ENCODE assay signal across 1 cellular context in the genomic region with DNA sequence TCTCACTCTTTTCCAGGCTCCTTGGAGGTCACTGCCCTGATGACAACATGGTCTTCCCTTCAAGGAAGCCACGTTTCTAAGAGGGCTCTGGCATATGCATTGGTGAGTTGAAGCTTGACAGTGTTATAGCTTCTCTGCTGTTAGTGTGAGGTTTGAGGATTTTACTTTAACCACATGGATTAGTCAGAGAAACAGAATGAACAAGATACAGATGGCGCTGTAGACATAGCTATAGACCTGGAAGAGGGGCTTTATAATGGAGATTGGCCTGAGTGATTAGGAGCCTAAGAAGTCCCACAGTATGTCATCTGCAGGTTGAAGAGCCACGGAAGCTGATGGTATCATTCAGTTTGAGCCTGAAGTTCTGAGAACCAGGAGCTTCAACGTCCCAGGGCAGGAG.
TF ChIP-seq lines count a peak whose summit lies in the region.

No MANE protein-coding gene starts in this region.

TF ChIP-seq in GM12878, 131 proteins besides CTCF, POLR2A, EP300 and RAD21 (continued from another document):
- TF ChIP-seq, protein P1, sequence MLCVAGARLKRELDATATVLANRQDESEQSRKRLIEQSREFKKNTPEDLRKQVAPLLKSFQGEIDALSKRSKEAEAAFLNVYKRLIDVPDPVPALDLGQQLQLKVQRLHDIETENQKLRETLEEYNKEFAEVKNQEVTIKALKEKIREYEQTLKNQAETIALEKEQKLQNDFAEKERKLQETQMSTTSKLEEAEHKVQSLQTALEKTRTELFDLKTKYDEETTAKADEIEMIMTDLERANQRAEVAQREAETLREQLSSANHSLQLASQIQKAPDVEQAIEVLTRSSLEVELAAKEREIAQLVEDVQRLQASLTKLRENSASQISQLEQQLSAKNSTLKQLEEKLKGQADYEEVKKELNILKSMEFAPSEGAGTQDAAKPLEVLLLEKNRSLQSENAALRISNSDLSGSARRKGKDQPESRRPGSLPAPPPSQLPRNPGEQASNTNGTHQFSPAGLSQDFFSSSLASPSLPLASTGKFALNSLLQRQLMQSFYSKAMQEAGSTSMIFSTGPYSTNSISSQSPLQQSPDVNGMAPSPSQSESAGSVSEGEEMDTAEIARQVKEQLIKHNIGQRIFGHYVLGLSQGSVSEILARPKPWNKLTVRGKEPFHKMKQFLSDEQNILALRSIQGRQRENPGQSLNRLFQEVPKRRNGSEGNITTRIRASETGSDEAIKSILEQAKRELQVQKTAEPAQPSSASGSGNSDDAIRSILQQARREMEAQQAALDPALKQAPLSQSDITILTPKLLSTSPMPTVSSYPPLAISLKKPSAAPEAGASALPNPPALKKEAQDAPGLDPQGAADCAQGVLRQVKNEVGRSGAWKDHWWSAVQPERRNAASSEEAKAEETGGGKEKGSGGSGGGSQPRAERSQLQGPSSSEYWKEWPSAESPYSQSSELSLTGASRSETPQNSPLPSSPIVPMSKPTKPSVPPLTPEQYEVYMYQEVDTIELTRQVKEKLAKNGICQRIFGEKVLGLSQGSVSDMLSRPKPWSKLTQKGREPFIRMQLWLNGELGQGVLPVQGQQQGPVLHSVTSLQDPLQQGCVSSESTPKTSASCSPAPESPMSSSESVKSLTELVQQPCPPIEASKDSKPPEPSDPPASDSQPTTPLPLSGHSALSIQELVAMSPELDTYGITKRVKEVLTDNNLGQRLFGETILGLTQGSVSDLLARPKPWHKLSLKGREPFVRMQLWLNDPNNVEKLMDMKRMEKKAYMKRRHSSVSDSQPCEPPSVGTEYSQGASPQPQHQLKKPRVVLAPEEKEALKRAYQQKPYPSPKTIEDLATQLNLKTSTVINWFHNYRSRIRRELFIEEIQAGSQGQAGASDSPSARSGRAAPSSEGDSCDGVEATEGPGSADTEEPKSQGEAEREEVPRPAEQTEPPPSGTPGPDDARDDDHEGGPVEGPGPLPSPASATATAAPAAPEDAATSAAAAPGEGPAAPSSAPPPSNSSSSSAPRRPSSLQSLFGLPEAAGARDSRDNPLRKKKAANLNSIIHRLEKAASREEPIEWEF (IDR thresholded peaks at IDR 0.05; ENCODE audit: insufficient replicate concordance, low read depth, low read length), result no peak
- TF ChIP-seq MXI1 (IDR thresholded peaks at IDR 0.05; ENCODE audit: low read depth, low read length) (no peak), HDAC2 (IDR thresholded peaks at IDR 0.05) (no peak), MTA2 (IDR thresholded peaks at IDR 0.05; ENCODE audit: low read depth) (no peak), SUZ12 (IDR thresholded peaks at IDR 0.05; ENCODE audit: unreplicated experiment) (no peak)
